ENCODE assay signal across 9 cellular contexts in the genomic region with DNA sequence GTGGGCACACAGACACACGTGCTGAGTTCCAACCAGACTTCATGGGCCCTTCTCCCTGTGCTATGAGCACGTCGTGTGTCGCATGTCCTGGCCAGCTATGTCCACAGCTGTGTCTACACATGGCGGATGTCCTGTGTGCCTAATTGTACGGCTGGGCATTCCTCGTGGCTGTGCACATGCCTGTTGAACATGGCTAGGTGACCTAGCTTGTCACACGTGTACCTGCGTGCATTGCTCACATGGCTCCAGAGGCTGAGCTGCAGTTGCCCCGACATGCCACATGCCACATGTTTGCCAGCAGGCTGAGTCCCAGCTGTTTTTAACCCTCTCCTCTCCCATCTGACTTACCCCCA. TPM values are rescaled to one million over a fixed set of nuclear protein-coding genes. Genes with fewer than 3 reads are reported as not detected.
DNase-seq lines count a peak whose midpoint lies in the region; ATAC-seq, FAIRE-seq and TF ChIP-seq lines count a peak whose summit lies in the region.
"Had no signal": no experiment of that assay in that cellular context is flagged by ENCODE, and none has a peak within 500 bp of the region (broad histone marks: within the 10 kb centered on the region; RNA-seq: fewer than 3 reads in every experiment).

No MANE protein-coding gene starts in this region.

- no peak for TF ChIP-seq EP300 in ovary (IDR thresholded peaks at IDR 0.05)

- peak; percentile 51 for FAIRE-seq in GM12892 (lab: Jason Lieb, UNC)
- FAIRE-seq: TTC549 had no signal

- no peaks in the 10 kb centered on the region for H3K9me3 ChIP-seq in NT2/D1 (ENCODE audit: insufficient read depth, low read length)
- H3K9me3 ChIP-seq in ovary: no peaks in the 10 kb centered on the region

- H3K27me3 ChIP-seq in NT2/D1 (ENCODE audit: insufficient read depth, insufficient read length) (peaks cover 21% of the 10 kb centered on the region), ovary (no peaks in the 10 kb centered on the region)

- intact Hi-C loops in ovary (cut with DNase I): no loop called here

- H3K4me3 ChIP-seq in NT2/D1 (ENCODE audit: insufficient read length, low read depth) (peak overlapping the region; percentile 31), epithelial cell of esophagus (ENCODE audit: low read length) (peak overlapping the region; percentile 98), ovary (peak overlapping the region; percentile 48)

- no peaks in the 10 kb centered on the region for H3K36me3 ChIP-seq in NT2/D1 (ENCODE audit: insufficient read depth, insufficient read length, low read length)
- no peaks in the 10 kb centered on the region for H3K36me3 ChIP-seq in ovary

- H3K9ac ChIP-seq in NT2/D1 (ENCODE audit: insufficient read length, low read depth): peak overlapping the region; percentile 46

- DNase-seq in GM12892 (ENCODE audit: insufficient read length) (no peak), NT2/D1 (ENCODE audit: low read depth, low spot score) (no peak), epithelial cell of esophagus (ENCODE audit: low read depth) (peak; percentile 75), ovary (no peak), EL (no peak)
- no peak for DNase-seq in activated CD4-positive, CD25-positive, alpha-beta regulatory T cell (lab: John Stamatoyannopoulos, UW)

- ATAC-seq in GM19455 (IDR thresholded peaks at IDR 0.05; ENCODE audit: unreplicated experiment): no peak

- H3K4me1 ChIP-seq in NT2/D1 (ENCODE audit: insufficient read depth, insufficient read length): peaks cover 29% of the 10 kb centered on the region
- H3K4me1 ChIP-seq in ovary (ENCODE audit: insufficient read depth): peaks cover 7% of the 10 kb centered on the region

- no peak overlapping the region for H3K27ac ChIP-seq in ovary
- H3K27ac ChIP-seq: dorsolateral prefrontal cortex had no signal

- TF ChIP-seq CTCF in epithelial cell of esophagus (IDR thresholded peaks at IDR 0.05; ENCODE audit: insufficient read depth, low read depth, low read length, missing control alignments): no peak
- TF ChIP-seq CTCF in ovary (IDR thresholded peaks at IDR 0.05): no peak

- WGBS in ovary, 3 donors: 43 to 60% (median 55%) methylated on average over 10 of the region's 10 CpGs

- TF ChIP-seq POLR2A in GM12892 (IDR thresholded peaks at IDR 0.05; ENCODE audit: low read depth, low read length) (no peak), ovary (IDR thresholded peaks at IDR 0.05) (no peak)

RNA-seq across cellular contexts. Expression of gene AQP3, which starts 0.7 kb away (rescaled TPM):
- 0.68 TPM for polyA plus RNA-seq in GM12892 (2012; ENCODE audit: missing spikeins)
- total RNA-seq in ovary: 10 to 100 TPM in 3 of 7 donors, 1 to 10 TPM in 4; 7.4 to 47.2 (median 9.9) TPM
- 1 to 10 TPM; 5.6 to 6.6 TPM for polyA plus RNA-seq in ovary

RNA-seq across cellular contexts. Expression of gene NOL6, which starts 25.6 kb away (rescaled TPM):
- polyA plus RNA-seq in GM12892 (2012; ENCODE audit: missing spikeins): 14.1 TPM
- total RNA-seq in ovary: 10 to 100 TPM; 11.7 to 50.5 (median 27.4) TPM
- polyA plus RNA-seq in ovary: 10 to 100 TPM; 14.5 to 17.6 TPM

RNA-seq across cellular contexts. Expression of gene AQP7, which starts 45.8 kb away (rescaled TPM):
- polyA plus RNA-seq in GM12892 (2012; ENCODE audit: missing spikeins): 0.15 TPM
- 1 to 10 TPM; 1.1 to 3.8 (median 2.2) TPM for total RNA-seq in ovary
- polyA plus RNA-seq in ovary: 1 to 10 TPM; 2.0 to 3.2 TPM

Comparison
In these comparisons a context has a peak if more than half of its experiments do, and no peak if none do; other contexts are left out.
1. H3K4me3 ChIP-seq: peak in every context shown above with its lines; median percentile 98 in epithelial cell of esophagus; 48 in ovary; 31 in NT2/D1.